ENCODE assay signal across 8 cellular contexts in the genomic region with DNA sequence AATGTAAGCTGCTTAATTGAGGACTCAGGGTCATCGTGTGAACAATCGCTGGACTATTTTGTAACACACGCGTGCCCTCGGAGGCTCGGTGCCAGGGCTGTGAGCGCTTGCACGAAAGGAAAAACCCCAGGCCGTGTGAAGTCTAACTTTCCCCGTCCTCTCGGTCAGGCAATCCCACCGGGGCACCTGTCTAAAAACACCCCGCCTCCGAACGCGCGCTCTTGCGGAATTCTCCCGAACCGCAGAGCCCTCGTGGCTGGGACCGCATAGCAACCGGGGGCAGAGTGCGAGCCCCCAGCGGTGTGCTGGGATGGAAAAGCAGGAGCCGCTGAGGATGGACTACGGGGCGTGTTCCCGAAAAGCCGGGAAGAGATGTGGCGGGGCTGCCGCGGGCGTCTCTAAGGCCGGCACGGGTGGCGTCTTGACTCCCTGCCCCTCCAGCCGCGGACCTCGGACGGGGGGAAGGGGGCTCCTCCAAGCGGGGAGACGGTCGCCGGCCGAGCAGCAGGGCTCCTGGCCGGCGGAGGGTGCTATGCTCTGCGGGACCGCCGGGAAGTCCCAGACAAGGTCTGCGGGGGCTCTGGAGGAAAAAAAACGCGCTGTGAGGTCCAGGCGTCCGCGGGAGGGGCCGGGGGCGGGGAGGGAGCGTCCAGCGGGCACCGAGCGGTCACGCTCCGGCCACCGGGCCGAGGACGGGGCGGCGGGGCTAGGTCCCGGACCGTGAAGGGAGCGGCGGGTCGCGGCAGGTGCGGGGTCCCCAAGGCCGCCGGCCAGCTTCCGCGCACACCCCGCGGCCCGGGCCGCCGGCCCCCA. TPM values are rescaled to one million over a fixed set of nuclear protein-coding genes. Genes with fewer than 3 reads are reported as not detected.
A peak's percentile ranks its signal among the peaks of the same experiment; 100 is the strongest.
DNase-seq lines count a peak whose midpoint lies in the region; ATAC-seq and TF ChIP-seq lines count a peak whose summit lies in the region.

No MANE protein-coding gene starts in this region.

- DNase-seq in EL (peak; percentile 50), kidney tubule cell (ENCODE audit: low spot score) (peak; percentile 55)
- DNase-seq in Jurkat, Clone E6-1 (ENCODE audit: low read depth, low spot score), result no peak
- DNase-seq in central memory CD4-positive, alpha-beta T cell, result peak; percentile 31
- peak; percentile 48 for DNase-seq in stimulated activated CD4-positive, alpha-beta T cell treated with anti-CD3 and anti-CD28 coated beads, Interleukin-1b, Interleukin-23, amount 100 ng/mL, for 48 hours

- H3K4me3 ChIP-seq in Jurkat, Clone E6-1 (ENCODE audit: low read length), result peak overlapping the region; percentile 75
- H3K4me3 ChIP-seq in WI38 (ENCODE audit: low read depth, low read length), result peak overlapping the region; percentile 76

- TF ChIP-seq CTCF in WI38 (IDR thresholded peaks at IDR 0.05; ENCODE audit: low read depth, low read length), result no peak

- peak; percentile 7 for ATAC-seq in GM21515 (IDR thresholded peaks at IDR 0.05; ENCODE audit: unreplicated experiment)
- ATAC-seq in GM21367 (IDR thresholded peaks at IDR 0.05; ENCODE audit: unreplicated experiment), result no peak

RNA-seq across cellular contexts. Expression of a gene that starts 0.9 kb away (rescaled TPM):
- 12.8 TPM for polyA plus RNA-seq in Jurkat, Clone E6-1 (2012; ENCODE audit: insufficient read depth, insufficient read length)

RNA-seq across cellular contexts. Expression of a gene that starts 55.4 kb away (rescaled TPM):
- polyA plus RNA-seq in Jurkat, Clone E6-1 (2012; ENCODE audit: insufficient read depth, insufficient read length), result 0.68 TPM
